Comparison of ENCODE assay signal across 1 cellular context in the genomic region with DNA sequence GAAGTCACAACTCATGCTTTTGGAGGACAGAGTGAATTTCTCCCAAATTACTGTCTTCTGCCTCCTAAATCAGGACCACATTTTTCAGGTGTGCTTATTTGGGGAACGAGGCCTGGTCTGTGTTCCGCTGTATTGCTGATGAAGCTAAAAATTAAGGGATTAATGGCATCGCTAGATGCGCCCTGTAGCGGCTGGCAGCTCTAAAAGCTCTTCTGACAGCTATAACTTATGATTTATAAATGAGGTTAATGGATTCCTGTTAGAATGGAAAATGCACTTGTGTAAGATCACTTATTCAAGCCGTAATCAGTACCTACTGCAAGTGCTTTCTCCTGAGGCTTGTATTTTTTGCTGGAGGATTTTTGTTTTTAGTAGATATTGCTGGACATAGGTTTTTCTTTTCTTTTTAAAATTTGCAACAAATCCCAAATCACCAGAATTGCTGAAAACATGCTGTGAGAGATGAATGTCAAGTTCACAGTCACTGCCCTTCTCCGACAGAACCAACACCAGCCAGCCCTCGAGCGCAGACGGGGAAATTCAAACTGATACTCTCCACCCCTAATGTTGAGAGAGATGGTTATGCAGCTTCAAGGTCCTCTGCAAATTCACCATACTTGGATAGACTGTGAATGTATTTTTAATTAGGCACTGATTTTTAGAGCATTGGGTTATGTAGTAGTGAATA.
TF ChIP-seq lines count a peak whose summit lies in the region.

No MANE protein-coding gene starts in this region.

TF ChIP-seq in K562, 482 proteins besides CTCF, POLR2A, EP300 and RAD21:
- TF ChIP-seq MAFF (IDR thresholded peaks at IDR 0.05; ENCODE audit: low read length): peak; percentile 40; the same call in 1 of the 2 replicates
- no peak for TF ChIP-seq ZFPM2 (CRISPR knock-in tag; IDR thresholded peaks at IDR 0.05)
- no peak for TF ChIP-seq SIX5 (IDR thresholded peaks at IDR 0.05; ENCODE audit: borderline replicate concordance in 1 of 2, insufficient read depth in 1 of 2, low read depth in 1 of 2, low read length in 2 of 2)
- TF ChIP-seq NFE2 (IDR thresholded peaks at IDR 0.05; ENCODE audit: low read depth): no peak
- TF ChIP-seq MAFG (tag; conservative IDR thresholded peaks at IDR 0.05): peak; percentile 57; the same call in 1 of the 2 replicates
- no peak for TF ChIP-seq TFAM (CRISPR knock-in tag; conservative IDR thresholded peaks at IDR 0.05)
- peak; percentile 76 for TF ChIP-seq ZNF316 (IDR thresholded peaks at IDR 0.05)
- no peak for TF ChIP-seq ZNF699 (CRISPR knock-in tag; IDR thresholded peaks at IDR 0.05; ENCODE audit: insufficient replicate concordance)
- TF ChIP-seq PHF8 (IDR thresholded peaks at IDR 0.05; ENCODE audit: borderline replicate concordance, low read length): no peak
- peak; percentile 64 for TF ChIP-seq C11orf30 (IDR thresholded peaks at IDR 0.05; ENCODE audit: low read depth)
- no peak for TF ChIP-seq KDM2B (CRISPR knock-in tag; IDR thresholded peaks at IDR 0.05)
TF ChIP-seq in K562: peak in this region for 4.
